ENCODE assay signal across 8 cellular contexts in genomic region chr10:70815504-70816219, GRCh38. TPM values are rescaled to one million over a fixed set of nuclear protein-coding genes. Genes with fewer than 3 reads are reported as not detected.
A peak's percentile ranks its signal among the peaks of the same experiment; 100 is the strongest.
DNase-seq lines count a peak whose midpoint lies in the region; ATAC-seq and TF ChIP-seq lines count a peak whose summit lies in the region.

Gene SGPL1 (plus strand): TSS chr10:70815948. CDS start chr10:70816854, 906 bp downstream.

- intact Hi-C loops in activated CD4-positive, alpha-beta T cell treated with anti-CD3 and anti-CD28 coated beads for 36 hours (cut with DNase I, micrococcal nuclease): loop anchor here (1.0 to 10.0 kb wide), 8 partner anchors 65 to 668 kb away; partner anchors contain the start of genes PALD1 (in 1 of the 2), PCBD1 (in 1 of the 2), PPA1 (in 1 of the 2) and TYSND1 (in 1 of the 2)

- H3K4me3 ChIP-seq in ACC112 (ENCODE audit: low read depth, low read length) (peak within 1 kb of the TSS; percentile 99), choroid plexus epithelial cell (ENCODE audit: low read depth, low read length) (peak within 1 kb of the TSS; percentile 91)

- H2AFZ ChIP-seq in ACC112 (ENCODE audit: low read length, unreplicated experiment): peak within 1 kb of the TSS; percentile 80

- H3K27ac Mint-ChIP-seq in activated CD4-positive, alpha-beta T cell treated with anti-CD3 and anti-CD28 coated beads for 36 hours: peak within 1 kb of the TSS; percentile 84

- no peaks in the 10 kb centered on the region for H3K27me3 ChIP-seq in ACC112 (ENCODE audit: insufficient read depth, low read length)

- peaks cover 26% of the 10 kb centered on the region for H3K36me3 Mint-ChIP-seq in activated CD4-positive, alpha-beta T cell treated with anti-CD3 and anti-CD28 coated beads for 36 hours (ENCODE audit: low read depth)

- no peaks in the 10 kb centered on the region for H3K36me3 ChIP-seq in ACC112 (ENCODE audit: insufficient read depth, low read length)

- CTCF ChIA-PET in activated CD4-positive, alpha-beta T cell treated with anti-CD3 and anti-CD28 coated beads for 36 hours (lab: Charles Lee): interaction anchor here (0.8 to 8.2 kb wide), 6 partner anchors 17 to 66 kb away, joined by 3 to 74 read pairs (median 4); no protein-coding TSS in a partner anchor

- ATAC-seq in GM18511 (IDR thresholded peaks at IDR 0.05; ENCODE audit: unreplicated experiment) (peak; percentile 90), HG03025 (IDR thresholded peaks at IDR 0.05; ENCODE audit: low FRiP score, unreplicated experiment) (peak; percentile 86)
- peak; percentile 82 for ATAC-seq in activated CD4-positive, alpha-beta T cell treated with anti-CD3 and anti-CD28 coated beads for 36 hours

- H3K79me2 ChIP-seq in ACC112 (ENCODE audit: control insufficient read depth, insufficient read depth, low read length, unreplicated experiment): peaks cover 11% of the 10 kb centered on the region

- POLR2A ChIA-PET in activated CD4-positive, alpha-beta T cell treated with anti-CD3 and anti-CD28 coated beads for 36 hours (lab: Charles Lee): interaction anchor here (0.6 kb wide), 1 partner anchor 242 kb away, joined by 3 read pairs; no protein-coding TSS in a partner anchor

- peaks cover 38% of the 10 kb centered on the region for H3K4me1 Mint-ChIP-seq in activated CD4-positive, alpha-beta T cell treated with anti-CD3 and anti-CD28 coated beads for 36 hours

- H3K4me3 Mint-ChIP-seq in activated CD4-positive, alpha-beta T cell treated with anti-CD3 and anti-CD28 coated beads for 36 hours: peak within 1 kb of the TSS; percentile 83

- DNase-seq in NCI-H2196 (lab: John Stamatoyannopoulos, UW; ENCODE audit: unreplicated experiment) (peak; percentile 70), choroid plexus epithelial cell (ENCODE audit: low read depth) (peak; percentile 84), kidney tubule cell (ENCODE audit: low spot score) (peak; percentile 88)
- DNase-seq in activated CD4-positive, alpha-beta T cell treated with anti-CD3 and anti-CD28 coated beads for 36 hours: peak; percentile 92
- DNase-seq in stimulated activated CD4-positive, alpha-beta T cell treated with anti-CD3 and anti-CD28 coated beads, Interleukin-1b, Interleukin-23, amount 100 ng/mL, for 1 hour (ENCODE audit: low read depth in 2 of 2): peak; percentile 72 to 83

- peaks cover 9% of the 10 kb centered on the region for H3K4me1 ChIP-seq in ACC112 (ENCODE audit: control insufficient read depth, insufficient read depth, low read length, unreplicated experiment)

- peak within 1 kb of the TSS; percentile 73 for H3K27ac ChIP-seq in ACC112 (ENCODE audit: low read depth, low read length)

- H3K9me3 Mint-ChIP-seq in activated CD4-positive, alpha-beta T cell treated with anti-CD3 and anti-CD28 coated beads for 36 hours (ENCODE audit: low read depth): no peaks in the 10 kb centered on the region

- H3K27me3 Mint-ChIP-seq in activated CD4-positive, alpha-beta T cell treated with anti-CD3 and anti-CD28 coated beads for 36 hours: no peaks in the 10 kb centered on the region

- peak; percentile 75 for TF ChIP-seq CTCF in choroid plexus epithelial cell (conservative IDR thresholded peaks at IDR 0.05; ENCODE audit: low read depth, low read length)

RNA-seq across cellular contexts. Expression of gene SGPL1, which starts in this region (rescaled TPM):
- 10 to 100 TPM; 33.7 to 48.7 TPM for total RNA-seq in activated CD4-positive, alpha-beta T cell treated with anti-CD3 and anti-CD28 coated beads for 36 hours

Comparison
In these comparisons a context has a peak if more than half of its experiments do, and no peak if none do; other contexts are left out.
1. Peak in every context shown above with its lines: DNase-seq, ATAC-seq, H3K4me3 ChIP-seq and H3K27ac ChIP-seq.